Comparison of ENCODE assay signal across 24 cellular contexts in the genomic region with DNA sequence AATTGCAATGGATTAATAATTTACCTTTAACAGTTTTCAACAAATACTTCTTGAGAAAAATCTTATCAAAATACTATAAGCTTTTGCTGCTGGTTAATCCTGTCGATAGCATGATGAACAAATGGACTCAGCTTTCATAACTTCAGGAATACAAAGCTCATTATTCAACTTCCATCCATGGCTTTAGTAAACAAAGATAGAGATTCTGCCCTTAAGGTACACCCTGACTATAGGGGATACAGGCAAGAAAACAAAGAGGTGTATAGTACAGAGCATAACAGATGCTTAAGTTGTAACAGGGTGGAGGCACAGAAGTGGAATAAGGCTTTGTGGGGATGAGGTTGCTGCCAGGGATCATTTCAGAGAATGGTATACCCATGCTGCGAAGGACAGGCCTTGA.
"Had no signal": no experiment of that assay in that cellular context is flagged by ENCODE, and none has a peak within 500 bp of the region (broad histone marks: within the 10 kb centered on the region; RNA-seq: fewer than 3 reads in every experiment).

No MANE protein-coding gene starts in this region.

- H3K4me3 Mint-ChIP-seq: naive thymus-derived CD4-positive, alpha-beta T cell; natural killer cell treated with Interleukin-12 subunit alpha and Interleukin-12 subunit beta and Interleukin-15 and Interleukin-18, amount 100 ng/mL, for 72 hours; stimulated activated naive B cell treated with anti-CD40 and anti-IgM and Interleukin-4, amounts not matched to agents 10 μg/mL and 1 μg/mL and 100 μg/mL, for 72 hours had no signal

- H3K36me3 ChIP-seq: left ventricle myocardium inferior, ovary, right atrium auricular region, stomach, thyroid gland, transverse colon, uterus had no signal

- H3K4me1 Mint-ChIP-seq: stimulated activated naive B cell treated with anti-CD40 and anti-IgM and Interleukin-4, amounts not matched to agents 10 μg/mL and 1 μg/mL and 100 μg/mL, for 72 hours had no signal

- H3K27me3 ChIP-seq: hepatocyte, ovary, right atrium auricular region, stomach, testis, thyroid gland, transverse colon, uterus had no signal

- H3K9me3 Mint-ChIP-seq: naive thymus-derived CD4-positive, alpha-beta T cell; natural killer cell treated with Interleukin-12 subunit alpha and Interleukin-12 subunit beta and Interleukin-15 and Interleukin-18, amount 100 ng/mL, for 72 hours had no signal

- H3K27ac ChIP-seq: hepatocyte, left ventricle myocardium inferior, ovary, right atrium auricular region, skin epidermis, stomach, testis, thyroid gland, transverse colon, uterus had no signal

- ATAC-seq: mucosa of descending colon; naive thymus-derived CD4-positive, alpha-beta T cell; natural killer cell treated with Interleukin-12 subunit alpha and Interleukin-12 subunit beta and Interleukin-15 and Interleukin-18, amount 100 ng/mL, for 72 hours; sciatic nerve; stimulated activated naive B cell treated with anti-CD40 and anti-IgM and Interleukin-4, amounts not matched to agents 10 μg/mL and 1 μg/mL and 100 μg/mL, for 72 hours; stimulated activated naive CD8-positive, alpha-beta T cell treated with anti-CD3 and anti-CD28 coated beads, Interleukin-15, Interleukin-2, amounts not matched to agents 100 U/mL and 50 U/mL, for 24 hours had no signal

- H3K27me3 Mint-ChIP-seq: naive thymus-derived CD4-positive, alpha-beta T cell; natural killer cell treated with Interleukin-12 subunit alpha and Interleukin-12 subunit beta and Interleukin-15 and Interleukin-18, amount 100 ng/mL, for 72 hours; progenitor cell of endocrine pancreas; stimulated activated naive B cell treated with anti-CD40 and anti-IgM and Interleukin-4, amounts not matched to agents 10 μg/mL and 1 μg/mL and 100 μg/mL, for 72 hours had no signal

- H3K27ac Mint-ChIP-seq: naive thymus-derived CD4-positive, alpha-beta T cell; natural killer cell treated with Interleukin-12 subunit alpha and Interleukin-12 subunit beta and Interleukin-15 and Interleukin-18, amount 100 ng/mL, for 72 hours; progenitor cell of endocrine pancreas; stimulated activated naive B cell treated with anti-CD40 and anti-IgM and Interleukin-4, amounts not matched to agents 10 μg/mL and 1 μg/mL and 100 μg/mL, for 72 hours had no signal

- DNase-seq: islet precursor cell; left ventricle myocardium inferior; midbrain; mucosa of descending colon; naive thymus-derived CD4-positive, alpha-beta T cell; ovary; stimulated activated CD4-positive, alpha-beta T cell treated with anti-CD3 and anti-CD28 coated beads, Interleukin-12 subunit alpha, Interleukin-12 subunit beta, amount 100 ng/mL, for 4 hours; stimulated activated CD4-positive, alpha-beta T cell treated with anti-CD3 and anti-CD28 coated beads, Interleukin-15, amount 100 ng/mL, for 24 hours; stimulated activated CD4-positive, alpha-beta T cell treated with anti-CD3 and anti-CD28 coated beads, Interleukin-2, amount 100 ng/mL, for 24 hours; stimulated activated CD4-positive, alpha-beta T cell treated with anti-CD3 and anti-CD28 coated beads, Interleukin-4, amount 100 ng/mL, for 1 hour; stimulated activated naive B cell treated with anti-CD40 and anti-IgM and Interleukin-4, amounts not matched to agents 10 μg/mL and 1 μg/mL and 100 μg/mL, for 72 hours; stimulated activated naive CD8-positive, alpha-beta T cell treated with anti-CD3 and anti-CD28 coated beads, Interleukin-15, Interleukin-2, amounts not matched to agents 100 U/mL and 50 U/mL, for 24 hours; stomach; testis; thyroid gland; transverse colon; uterus had no signal

- H3K4me3 ChIP-seq: hepatocyte, left ventricle myocardium inferior, lung, mucosa of descending colon, ovary, right atrium auricular region, skin epidermis, stomach, testis, thyroid gland, transverse colon, uterus had no signal

- H3K9me3 ChIP-seq: left ventricle myocardium inferior, mucosa of descending colon, ovary, right atrium auricular region, stomach, testis, thyroid gland, transverse colon, uterus had no signal

- H3K4me2 ChIP-seq: hepatocyte had no signal

- H2AFZ ChIP-seq: hepatocyte had no signal

- H3K4me1 ChIP-seq: left ventricle myocardium inferior, right atrium auricular region, stomach, testis, thyroid gland, transverse colon, uterus had no signal

- H3K79me2 ChIP-seq: hepatocyte had no signal

- H3K36me3 Mint-ChIP-seq: natural killer cell treated with Interleukin-12 subunit alpha and Interleukin-12 subunit beta and Interleukin-15 and Interleukin-18, amount 100 ng/mL, for 72 hours; stimulated activated naive B cell treated with anti-CD40 and anti-IgM and Interleukin-4, amounts not matched to agents 10 μg/mL and 1 μg/mL and 100 μg/mL, for 72 hours had no signal
